Comparison of ENCODE assay signal across 20 cellular contexts in the genomic region with DNA sequence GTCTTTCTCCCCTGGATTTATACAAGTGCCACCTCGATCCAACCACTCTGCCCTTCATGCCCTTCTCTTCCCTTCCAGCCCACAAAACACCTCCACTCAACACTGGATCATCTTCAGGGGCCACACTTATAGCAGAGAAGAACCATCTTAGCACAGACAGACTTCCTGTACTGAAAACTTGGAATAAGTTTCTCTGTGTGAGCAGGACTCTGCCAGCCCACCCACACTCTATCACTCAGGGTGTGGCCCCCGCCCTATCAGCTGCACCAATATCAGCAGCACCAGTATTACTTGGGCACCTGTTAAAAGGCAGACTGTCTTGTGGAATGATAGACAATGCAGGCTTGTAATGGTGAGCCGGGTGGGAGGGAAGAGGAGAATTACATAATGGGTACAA.
DNase-seq lines count a peak whose midpoint lies in the region; ATAC-seq and TF ChIP-seq lines count a peak whose summit lies in the region.
"Had no signal": no experiment of that assay in that cellular context is flagged by ENCODE, and none has a peak within 500 bp of the region (broad histone marks: within the 10 kb centered on the region; RNA-seq: fewer than 3 reads in every experiment).

No MANE protein-coding gene starts in this region.

- no peaks in the 10 kb centered on the region for H3K9me3 Mint-ChIP-seq in T-helper 2 cell treated with Interferon-gamma antibody and Interleukin-4, amounts not matched to agents 5 μg/mL and 100 μg/mL, for 36 hours
- H3K9me3 Mint-ChIP-seq in IgD-negative memory B cell: no peaks in the 10 kb centered on the region
- no peaks in the 10 kb centered on the region for H3K9me3 Mint-ChIP-seq in activated naive CD8-positive, alpha-beta T cell (ENCODE audit: low read depth)
- no peaks in the 10 kb centered on the region for H3K9me3 Mint-ChIP-seq in natural killer cell

- ATAC-seq in natural killer cell: no peak
- ATAC-seq: K562, psoas muscle had no signal

- peaks cover 23% of the 10 kb centered on the region for H3K36me3 Mint-ChIP-seq in T-helper 2 cell treated with Interferon-gamma antibody and Interleukin-4, amounts not matched to agents 5 μg/mL and 100 μg/mL, for 36 hours (ENCODE audit: low read depth)
- H3K36me3 Mint-ChIP-seq in IgD-negative memory B cell (peaks cover 6% of the 10 kb centered on the region), natural killer cell (peaks cover 16% of the 10 kb centered on the region)
- peaks cover 21% of the 10 kb centered on the region for H3K36me3 Mint-ChIP-seq in activated naive CD8-positive, alpha-beta T cell

- H3K27me3 Mint-ChIP-seq in T-helper 2 cell treated with Interferon-gamma antibody and Interleukin-4, amounts not matched to agents 5 μg/mL and 100 μg/mL, for 36 hours (ENCODE audit: low read depth): peaks cover 23% of the 10 kb centered on the region
- H3K27me3 Mint-ChIP-seq in IgD-negative memory B cell (no peaks in the 10 kb centered on the region), natural killer cell (ENCODE audit: low read depth in 2 of 2) (no peaks in the 10 kb centered on the region)
- no peaks in the 10 kb centered on the region for H3K27me3 Mint-ChIP-seq in activated naive CD8-positive, alpha-beta T cell

- no peak for DNase-seq in T-helper 2 cell treated with Interferon-gamma antibody and Interleukin-4, amounts not matched to agents 5 μg/mL and 100 μg/mL, for 36 hours (ENCODE audit: low spot score)
- DNase-seq in T-helper 2 cell: no peak
- no peak for DNase-seq in natural killer cell
- no peak for DNase-seq in NCI-H446 treated with DMSO at 0.1 percent for 48 hours (lab: John Stamatoyannopoulos, UW)
- DNase-seq in SKM-1 treated with dmso at 0.1 percent for 144 hours (lab: John Stamatoyannopoulos, UW; ENCODE audit: unreplicated experiment): no peak
- DNase-seq in cerebellum (ENCODE audit: low spot score): no peak
- DNase-seq: 8988T, BE2C, colonic mucosa, DMS 273 treated with DMSO at 0.1 percent for 48 hours, foreskin fibroblast, hippocampal formation, NCI-H1048, NCI-H524 treated with DMSO at 0.1 percent for 48 hours, psoas muscle, SHP77, testis had no signal

- H3K27ac Mint-ChIP-seq in T-helper 2 cell treated with Interferon-gamma antibody and Interleukin-4, amounts not matched to agents 5 μg/mL and 100 μg/mL, for 36 hours: peak overlapping the region; percentile 92
- H3K27ac Mint-ChIP-seq in IgD-negative memory B cell: peak overlapping the region in 2 of 3 donors; percentile 65 to 74
- peak overlapping the region; percentile 88 for H3K27ac Mint-ChIP-seq in activated naive CD8-positive, alpha-beta T cell
- H3K27ac Mint-ChIP-seq in natural killer cell: peak overlapping the region; percentile 91 to 94

- peaks cover 65% of the 10 kb centered on the region for H3K4me1 Mint-ChIP-seq in T-helper 2 cell treated with Interferon-gamma antibody and Interleukin-4, amounts not matched to agents 5 μg/mL and 100 μg/mL, for 36 hours (ENCODE audit: low read depth)
- H3K4me1 Mint-ChIP-seq in IgD-negative memory B cell (peaks cover 29 to 43% (median 32%) of the 10 kb centered on the region in 3 donors), natural killer cell (peaks cover 62 to 78% of the 10 kb centered on the region in 2 donors)
- H3K4me1 Mint-ChIP-seq in activated naive CD8-positive, alpha-beta T cell (ENCODE audit: low read depth): peaks cover 95% of the 10 kb centered on the region

- intact Hi-C loops in natural killer cell (cut with micrococcal nuclease): no loop called here

- no peak for TF ChIP-seq CTCF in natural killer cell (IDR thresholded peaks at IDR 0.05)

- H3K4me3 Mint-ChIP-seq in T-helper 2 cell treated with Interferon-gamma antibody and Interleukin-4, amounts not matched to agents 5 μg/mL and 100 μg/mL, for 36 hours: peak overlapping the region; percentile 82
- H3K4me3 Mint-ChIP-seq in IgD-negative memory B cell: peak overlapping the region in 3 of 4 donors; percentile 4 to 46 (median 23)
- H3K4me3 Mint-ChIP-seq in activated naive CD8-positive, alpha-beta T cell: peak overlapping the region; percentile 61
- H3K4me3 Mint-ChIP-seq in natural killer cell: peak overlapping the region; percentile 81

Comparison
In these comparisons a context has a peak if more than half of its experiments do, and no peak if none do; other contexts are left out.
1. H3K4me3 Mint-ChIP-seq: peak in every context shown above with its lines; median percentile 82 in T-helper 2 cell treated with Interferon-gamma antibody and Interleukin-4, amounts not matched to agents 5 μg/mL and 100 μg/mL, for 36 hours; 81 in natural killer cell; 61 in activated naive CD8-positive, alpha-beta T cell; 23 in IgD-negative memory B cell.